9 cellular contexts compared by ENCODE assay signal in genomic region chr2:105399207-105399861, GRCh38. TPM values are rescaled to one million over a fixed set of nuclear protein-coding genes. Genes with fewer than 3 reads are reported as not detected.
DNase-seq lines count a peak whose midpoint lies in the region; ATAC-seq and TF ChIP-seq lines count a peak whose summit lies in the region.
"Had no signal": no experiment of that assay in that cellular context is flagged by ENCODE, and none has a peak within 500 bp of the region (broad histone marks: within the 10 kb centered on the region; RNA-seq: fewer than 3 reads in every experiment).

No MANE protein-coding gene starts in this region.

- no peaks in the 10 kb centered on the region for H3K79me2 ChIP-seq in Karpas-422 (ENCODE audit: low read length)

- no peak for TF ChIP-seq POLR2A in gastrocnemius medialis (IDR thresholded peaks at IDR 0.05)

- TF ChIP-seq CTCF in GM20000 (IDR thresholded peaks at IDR 0.05; ENCODE audit: extremely low read depth, missing control alignments) = no peak
- no peak for TF ChIP-seq CTCF in gastrocnemius medialis (IDR thresholded peaks at IDR 0.05 in 4 of 5, conservative IDR thresholded peaks at IDR 0.05 in 1 of 5)

- no peaks in the 10 kb centered on the region for H3K9me3 ChIP-seq in gastrocnemius medialis
- no peaks in the 10 kb centered on the region for H3K9me3 ChIP-seq in Karpas-422 (ENCODE audit: low read length)

- H3K4me1 ChIP-seq in gastrocnemius medialis (peaks cover 29 to 41% of the 10 kb centered on the region in 2 donors), Karpas-422 (ENCODE audit: low read length) (no peaks in the 10 kb centered on the region)

- H3K27ac ChIP-seq in gastrocnemius medialis = peak overlapping the region; percentile 84 to 96 (median 90)
- H3K27ac ChIP-seq in Karpas-422 (ENCODE audit: low read length) = no peak overlapping the region

- H3K9me2 ChIP-seq in Karpas-422 (replicated peaks; ENCODE audit: insufficient read depth, low read length) = no peaks in the 10 kb centered on the region

- DNase-seq in GM20000 (ENCODE audit: low spot score) (peak; percentile 37), cardiac septum (ENCODE audit: low spot score) (peak; percentile 76), gastrocnemius medialis (no peak), Karpas-422 (no peak), T-helper 9 cell (no peak), NCI-H345 (lab: John Stamatoyannopoulos, UW) (no peak)
- DNase-seq: cortex of kidney had no signal

- H3K4me3 ChIP-seq in gastrocnemius medialis (peak overlapping the region; percentile 84 to 96 (median 86)), Karpas-422 (ENCODE audit: low read length) (no peak overlapping the region)

- H3K36me3 ChIP-seq in gastrocnemius medialis (no peaks in the 10 kb centered on the region), Karpas-422 (ENCODE audit: insufficient read depth, low read length) (no peaks in the 10 kb centered on the region)

- no peak overlapping the region for H2AFZ ChIP-seq in Karpas-422 (ENCODE audit: low read length)

- H3K9ac ChIP-seq in Karpas-422 (ENCODE audit: low read length) = no peak overlapping the region

- no peak for ATAC-seq in SK-N-SH treated with all-trans-retinoic acid at 6 μM for 48 hours
- ATAC-seq in gastrocnemius medialis = peak; percentile 6 to 19
- ATAC-seq in HG03442 (IDR thresholded peaks at IDR 0.05; ENCODE audit: unreplicated experiment) = no peak

- in situ Hi-C loops in gastrocnemius medialis (cut with MboI; ENCODE audit: low sequenced_read_pairs in 4 of 4) = no loop called here

- no peak overlapping the region for H3K4me2 ChIP-seq in Karpas-422 (ENCODE audit: low read depth, low read length, poor library complexity, severe bottlenecking)

- no peaks in the 10 kb centered on the region for H3K27me3 ChIP-seq in gastrocnemius medialis
- no peaks in the 10 kb centered on the region for H3K27me3 ChIP-seq in Karpas-422 (ENCODE audit: low read length)

- no peaks in the 10 kb centered on the region for H4K20me1 ChIP-seq in Karpas-422 (ENCODE audit: insufficient read depth, low read depth, low read length)

- intact Hi-C loops in cardiac septum (cut with DNase I) (loop anchor here (5.0 kb wide), 1 partner anchor 38 kb away; no protein-coding TSS in a partner anchor), gastrocnemius medialis (cut with DNase I; ENCODE audit: low total_unique reads) (loop anchor here (10.0 kb wide), 1 partner anchor 505 kb away; no protein-coding TSS in a partner anchor)

TF ChIP-seq in SK-N-SH treated with all-trans-retinoic acid at 6 μM for 48 hours, 23 proteins besides CTCF, POLR2A, EP300 and RAD21:
- TF ChIP-seq ZFP3 (CRISPR knock-in tag; IDR thresholded peaks at IDR 0.05) = no peak
- peak; percentile 29; the same call in 1 of the 2 replicates for TF ChIP-seq ZNF70 (CRISPR knock-in tag; IDR thresholded peaks at IDR 0.05)
- 0 out of 2 replicates have a peak, but pooled peaks have one; percentile 40 for TF ChIP-seq CSDC2 (CRISPR knock-in tag; IDR thresholded peaks at IDR 0.05)

RNA-seq across cellular contexts. Expression of gene FHL2, which starts 0.5 kb away (rescaled TPM):
- total RNA-seq in cardiac septum = 467 TPM
- total RNA-seq in gastrocnemius medialis = 10 to 100 TPM; 14.9 to 31.8 (median 21.4) TPM
- 0.26 TPM in 1 of 2 replicates, not detected in the other for total RNA-seq in Karpas-422 (2014; rRNA removed; shearing (Covaris generic); ENCODE audit: low replicate concordance)

Comparison
In these comparisons a context has a peak if more than half of its experiments do, and no peak if none do; other contexts are left out.
1. DNase-seq: peak in GM20000 (single experiment) and cardiac septum (single experiment); none in gastrocnemius medialis (0 of 2), Karpas-422 (single experiment), T-helper 9 cell (single experiment) and NCI-H345 (single experiment).
2. ATAC-seq: peak in gastrocnemius medialis (2 of 2); none in SK-N-SH treated with all-trans-retinoic acid at 6 μM for 48 hours (single experiment) and HG03442 (single experiment).
3. RNA of gene FHL2, which starts 0.5 kb away (total RNA-seq): 467 TPM in cardiac septum (single experiment); 14.9 to 31.8 TPM in gastrocnemius medialis and 0.26 TPM in Karpas-422; every median in the first group is over 10 times any median in the second.